In the genomic region with DNA sequence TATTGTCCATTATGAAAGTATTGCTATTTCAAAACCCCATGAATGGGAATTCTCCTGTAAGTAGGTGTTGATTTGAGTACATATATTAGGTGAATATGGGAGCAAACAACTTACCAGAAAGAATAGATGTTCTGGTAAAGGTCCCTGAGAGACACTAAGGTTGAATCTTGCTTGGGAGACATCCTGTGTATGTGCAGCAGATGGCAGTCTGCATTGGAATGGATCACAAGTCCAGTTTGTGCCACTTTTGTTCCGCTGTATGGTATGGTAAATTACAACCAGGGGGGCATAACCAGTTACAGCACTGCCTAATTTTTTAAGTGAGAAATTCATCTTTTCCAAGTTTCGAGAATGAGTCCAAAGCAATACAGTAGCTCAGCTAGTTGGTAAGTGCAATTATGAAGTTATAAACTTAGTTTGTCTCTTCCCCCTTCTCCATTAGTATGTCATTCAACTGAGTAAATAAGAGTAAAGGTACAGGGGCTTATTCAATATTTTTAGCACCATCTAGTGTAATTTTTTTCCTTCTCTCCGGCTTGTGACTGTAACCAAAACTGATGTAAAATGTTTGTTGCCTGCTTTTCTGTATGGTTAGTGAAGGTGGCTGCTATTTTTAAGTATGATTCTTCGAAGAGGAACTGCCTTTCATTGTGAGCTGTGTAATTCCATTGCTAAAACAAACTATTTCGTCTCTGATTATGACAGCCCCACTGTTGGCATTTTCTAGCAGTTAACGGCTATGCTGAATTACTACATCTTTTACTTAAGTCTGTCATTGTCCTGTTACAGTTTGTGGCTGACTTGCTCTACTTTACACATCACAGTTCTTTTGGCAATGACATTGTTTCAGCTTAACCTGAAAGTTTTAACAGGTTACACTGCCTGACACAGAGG, we compare ENCODE assay signal across 8 cellular contexts. TPM values are rescaled to one million over a fixed set of nuclear protein-coding genes. Genes with fewer than 3 reads are reported as not detected.
A peak's percentile ranks its signal among the peaks of the same experiment; 100 is the strongest.
DNase-seq lines count a peak whose midpoint lies in the region; ATAC-seq and TF ChIP-seq lines count a peak whose summit lies in the region.

No MANE protein-coding gene starts in this region.

- ATAC-seq in GM19397 (IDR thresholded peaks at IDR 0.05; ENCODE audit: unreplicated experiment) (no peak), HG02884 (IDR thresholded peaks at IDR 0.05; ENCODE audit: unreplicated experiment) (no peak)

- DNase-seq in AG04449 (ENCODE audit: low read depth, low spot score) (no peak), GM12865 (ENCODE audit: low read depth) (peak; percentile 28), RPMI8226 (peak; percentile 5), fibroblast of the aortic adventitia (ENCODE audit: low read depth) (peak; percentile 74), testis (peak; percentile 34), NCI-H187 treated with DMSO at 0.1 percent for 48 hours (lab: John Stamatoyannopoulos, UW) (no peak)

- POLR2A ChIA-PET in AG04449 (lab: Yijun Ruan, JAX): no interaction called here

- TF ChIP-seq POLR2A in testis (IDR thresholded peaks at IDR 0.05): no peak

- H3K4me1 ChIP-seq in testis: peaks cover 2% of the 10 kb centered on the region

- H3K9me3 ChIP-seq in testis: no peaks in the 10 kb centered on the region

- CTCF ChIA-PET in AG04449 (lab: Yijun Ruan, JAX): interaction anchor here (0.8 to 6.1 kb wide), 8 partner anchors 15 to 177 kb away, joined by 3 to 98 read pairs (median 4); no protein-coding TSS in a partner anchor

- no peaks in the 10 kb centered on the region for H3K27me3 ChIP-seq in testis

- intact Hi-C loops in testis (cut with DNase I; ENCODE audit: low total_unique reads): loop anchor here (10.0 kb wide), 1 partner anchor 140 kb away; no protein-coding TSS in a partner anchor

- WGBS in testis, 2 donors: 61 to 67% methylated on average over 6 of the region's 6 CpGs

- TF ChIP-seq CTCF in AG04449 (IDR thresholded peaks at IDR 0.05; ENCODE audit: insufficient read depth, low read length, missing control alignments) (peak; percentile 45), GM12865 (IDR thresholded peaks at IDR 0.05; ENCODE audit: insufficient read depth, low read depth, low read length, missing control alignments) (peak; percentile 6), fibroblast of the aortic adventitia (IDR thresholded peaks at IDR 0.05; ENCODE audit: insufficient read depth, low read length) (peak; percentile 64), testis (IDR thresholded peaks at IDR 0.05) (peak in 1 of 3 experiments; percentile 26)

- H3K36me3 ChIP-seq in testis (ENCODE audit: low read depth, missing control alignments): no peaks in the 10 kb centered on the region

- no peak overlapping the region for H3K27ac ChIP-seq in testis

- peak overlapping the region; percentile 10 for H3K4me3 ChIP-seq in AG04449 (ENCODE audit: low read depth, low read length)
- no peak overlapping the region for H3K4me3 ChIP-seq in GM12865 (ENCODE audit: low read depth, low read length)
- H3K4me3 ChIP-seq in fibroblast of the aortic adventitia (ENCODE audit: low read depth, low read length): peak overlapping the region; percentile 38
- no peak overlapping the region for H3K4me3 ChIP-seq in testis

RNA-seq across cellular contexts. Expression of a gene that starts 2.8 kb away (rescaled TPM):
- total RNA-seq in fibroblast of the aortic adventitia (ENCODE audit: low replicate concordance) (27.0 and 32.5 TPM in 2 replicates), testis (10 to 100 TPM; 16.9 to 20.0 TPM)
- 15.0 TPM for polyA plus RNA-seq in testis (ENCODE audit: insufficient read depth, low read depth, low replicate concordance)

Comparison
In these comparisons a context has a peak if more than half of its experiments do, and no peak if none do; other contexts are left out.
1. DNase-seq: peak in GM12865 (single experiment), RPMI8226 (single experiment), fibroblast of the aortic adventitia (single experiment) and testis (single experiment); none in AG04449 (single experiment) and NCI-H187 treated with DMSO at 0.1 percent for 48 hours (single experiment).
2. H3K4me3 ChIP-seq: peak in AG04449 (single experiment) and fibroblast of the aortic adventitia (single experiment); none in GM12865 (single experiment) and testis (0 of 2).